ENCODE assay signal across 1 cellular context in the genomic region with DNA sequence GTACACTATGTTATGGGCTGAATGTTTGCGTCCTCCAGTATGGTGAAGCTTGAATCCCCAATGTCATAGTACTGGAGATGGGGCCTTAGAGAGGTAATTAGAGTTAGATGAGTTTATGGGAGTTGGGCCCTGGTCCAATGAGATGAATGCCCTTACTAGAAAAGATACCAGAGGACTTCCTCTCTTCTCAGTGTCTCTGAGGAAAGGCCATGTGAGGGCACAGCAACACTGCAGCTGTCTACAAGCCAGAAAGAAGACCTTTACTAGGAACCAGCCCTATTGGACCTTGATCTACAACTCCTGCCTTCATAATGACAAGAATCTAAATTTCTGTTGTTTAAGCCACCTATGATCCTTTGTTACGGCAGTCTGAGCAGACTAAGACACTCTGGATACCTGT.
TF ChIP-seq lines count a peak whose summit lies in the region.

No MANE protein-coding gene starts in this region.

TF ChIP-seq in GM23338, 12 proteins besides CTCF, POLR2A, EP300 and RAD21 (continued from another document):
- TF ChIP-seq, protein P1, sequence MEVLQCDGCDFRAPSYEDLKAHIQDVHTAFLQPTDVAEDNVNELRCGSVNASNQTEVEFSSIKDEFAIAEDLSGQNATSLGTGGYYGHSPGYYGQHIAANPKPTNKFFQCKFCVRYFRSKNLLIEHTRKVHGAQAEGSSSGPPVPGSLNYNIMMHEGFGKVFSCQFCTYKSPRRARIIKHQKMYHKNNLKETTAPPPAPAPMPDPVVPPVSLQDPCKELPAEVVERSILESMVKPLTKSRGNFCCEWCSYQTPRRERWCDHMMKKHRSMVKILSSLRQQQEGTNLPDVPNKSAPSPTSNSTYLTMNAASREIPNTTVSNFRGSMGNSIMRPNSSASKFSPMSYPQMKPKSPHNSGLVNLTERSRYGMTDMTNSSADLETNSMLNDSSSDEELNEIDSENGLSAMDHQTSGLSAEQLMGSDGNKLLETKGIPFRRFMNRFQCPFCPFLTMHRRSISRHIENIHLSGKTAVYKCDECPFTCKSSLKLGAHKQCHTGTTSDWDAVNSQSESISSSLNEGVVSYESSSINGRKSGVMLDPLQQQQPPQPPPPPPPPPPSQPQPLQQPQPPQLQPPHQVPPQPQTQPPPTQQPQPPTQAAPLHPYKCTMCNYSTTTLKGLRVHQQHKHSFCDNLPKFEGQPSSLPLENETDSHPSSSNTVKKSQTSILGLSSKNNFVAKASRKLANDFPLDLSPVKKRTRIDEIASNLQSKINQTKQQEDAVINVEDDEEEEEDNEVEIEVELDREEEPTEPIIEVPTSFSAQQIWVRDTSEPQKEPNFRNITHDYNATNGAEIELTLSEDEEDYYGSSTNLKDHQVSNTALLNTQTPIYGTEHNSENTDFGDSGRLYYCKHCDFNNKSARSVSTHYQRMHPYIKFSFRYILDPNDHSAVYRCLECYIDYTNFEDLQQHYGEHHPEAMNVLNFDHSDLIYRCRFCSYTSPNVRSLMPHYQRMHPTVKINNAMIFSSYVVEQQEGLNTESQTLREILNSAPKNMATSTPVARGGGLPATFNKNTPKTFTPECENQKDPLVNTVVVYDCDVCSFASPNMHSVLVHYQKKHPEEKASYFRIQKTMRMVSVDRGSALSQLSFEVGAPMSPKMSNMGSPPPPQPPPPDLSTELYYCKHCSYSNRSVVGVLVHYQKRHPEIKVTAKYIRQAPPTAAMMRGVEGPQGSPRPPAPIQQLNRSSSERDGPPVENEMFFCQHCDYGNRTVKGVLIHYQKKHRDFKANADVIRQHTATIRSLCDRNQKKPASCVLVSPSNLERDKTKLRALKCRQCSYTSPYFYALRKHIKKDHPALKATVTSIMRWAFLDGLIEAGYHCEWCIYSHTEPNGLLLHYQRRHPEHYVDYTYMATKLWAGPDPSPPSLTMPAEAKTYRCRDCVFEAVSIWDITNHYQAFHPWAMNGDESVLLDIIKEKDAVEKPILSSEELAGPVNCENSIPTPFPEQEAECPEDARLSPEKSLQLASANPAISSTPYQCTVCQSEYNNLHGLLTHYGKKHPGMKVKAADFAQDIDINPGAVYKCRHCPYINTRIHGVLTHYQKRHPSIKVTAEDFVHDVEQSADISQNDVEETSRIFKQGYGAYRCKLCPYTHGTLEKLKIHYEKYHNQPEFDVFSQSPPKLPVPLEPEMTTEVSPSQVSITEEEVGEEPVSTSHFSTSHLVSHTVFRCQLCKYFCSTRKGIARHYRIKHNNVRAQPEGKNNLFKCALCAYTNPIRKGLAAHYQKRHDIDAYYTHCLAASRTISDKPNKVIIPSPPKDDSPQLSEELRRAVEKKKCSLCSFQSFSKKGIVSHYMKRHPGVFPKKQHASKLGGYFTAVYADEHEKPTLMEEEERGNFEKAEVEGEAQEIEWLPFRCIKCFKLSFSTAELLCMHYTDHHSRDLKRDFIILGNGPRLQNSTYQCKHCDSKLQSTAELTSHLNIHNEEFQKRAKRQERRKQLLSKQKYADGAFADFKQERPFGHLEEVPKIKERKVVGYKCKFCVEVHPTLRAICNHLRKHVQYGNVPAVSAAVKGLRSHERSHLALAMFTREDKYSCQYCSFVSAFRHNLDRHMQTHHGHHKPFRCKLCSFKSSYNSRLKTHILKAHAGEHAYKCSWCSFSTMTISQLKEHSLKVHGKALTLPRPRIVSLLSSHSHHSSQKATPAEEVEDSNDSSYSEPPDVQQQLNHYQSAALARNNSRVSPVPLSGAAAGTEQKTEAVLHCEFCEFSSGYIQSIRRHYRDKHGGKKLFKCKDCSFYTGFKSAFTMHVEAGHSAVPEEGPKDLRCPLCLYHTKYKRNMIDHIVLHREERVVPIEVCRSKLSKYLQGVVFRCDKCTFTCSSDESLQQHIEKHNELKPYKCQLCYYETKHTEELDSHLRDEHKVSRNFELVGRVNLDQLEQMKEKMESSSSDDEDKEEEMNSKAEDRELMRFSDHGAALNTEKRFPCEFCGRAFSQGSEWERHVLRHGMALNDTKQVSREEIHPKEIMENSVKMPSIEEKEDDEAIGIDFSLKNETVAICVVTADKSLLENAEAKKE (CRISPR knock-in tag; IDR thresholded peaks at IDR 0.05) = no peak
- TF ChIP-seq NANOG (IDR thresholded peaks at IDR 0.05; ENCODE audit: borderline replicate concordance) = no peak
- no peak for TF ChIP-seq ZNF114 (CRISPR knock-in tag; IDR thresholded peaks at IDR 0.05)
- TF ChIP-seq STAT1 (IDR thresholded peaks at IDR 0.05; ENCODE audit: unreplicated experiment) = no peak
- no peak for TF ChIP-seq ZNF331 (CRISPR knock-in tag; IDR thresholded peaks at IDR 0.05; ENCODE audit: low read depth)
- TF ChIP-seq, protein P2, sequence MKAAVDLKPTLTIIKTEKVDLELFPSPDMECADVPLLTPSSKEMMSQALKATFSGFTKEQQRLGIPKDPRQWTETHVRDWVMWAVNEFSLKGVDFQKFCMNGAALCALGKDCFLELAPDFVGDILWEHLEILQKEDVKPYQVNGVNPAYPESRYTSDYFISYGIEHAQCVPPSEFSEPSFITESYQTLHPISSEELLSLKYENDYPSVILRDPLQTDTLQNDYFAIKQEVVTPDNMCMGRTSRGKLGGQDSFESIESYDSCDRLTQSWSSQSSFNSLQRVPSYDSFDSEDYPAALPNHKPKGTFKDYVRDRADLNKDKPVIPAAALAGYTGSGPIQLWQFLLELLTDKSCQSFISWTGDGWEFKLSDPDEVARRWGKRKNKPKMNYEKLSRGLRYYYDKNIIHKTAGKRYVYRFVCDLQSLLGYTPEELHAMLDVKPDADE (IDR thresholded peaks at IDR 0.05) = no peak
